ENCODE assay signal across 16 cellular contexts in genomic region chr16:88314991-88315542, GRCh38.
DNase-seq lines count a peak whose midpoint lies in the region; ATAC-seq, FAIRE-seq and TF ChIP-seq lines count a peak whose summit lies in the region.
"Had no signal": no experiment of that assay in that cellular context is flagged by ENCODE, and none has a peak within 500 bp of the region (broad histone marks: within the 10 kb centered on the region; RNA-seq: fewer than 3 reads in every experiment).

No MANE protein-coding gene starts in this region.

- H3K9me3 Mint-ChIP-seq in MCF 10A (ENCODE audit: unreplicated experiment), result peaks cover 12% of the 10 kb centered on the region

- H3K36me3 Mint-ChIP-seq in MCF 10A (ENCODE audit: insufficient read depth, unreplicated experiment), result no peaks in the 10 kb centered on the region
- H3K36me3 Mint-ChIP-seq: CD14-positive monocyte had no signal

- H4K20me1 ChIP-seq in mammary epithelial cell (ENCODE audit: insufficient read depth, low read length) (no peaks in the 10 kb centered on the region), smooth muscle cell (ENCODE audit: low read depth) (no peaks in the 10 kb centered on the region)

- CTCF ChIA-PET in mammary epithelial cell (lab: Charles Lee; ENCODE audit: low non-redundant PET) (no interaction called here), MCF 10A (lab: Yijun Ruan, JAX) (interaction anchor here (1.0 kb wide), 1 partner anchor 10 kb away, joined by 3 read pairs; no protein-coding TSS in a partner anchor)

- no peaks in the 10 kb centered on the region for H3K36me3 ChIP-seq in mammary epithelial cell (ENCODE audit: insufficient read depth, low read length)
- H3K36me3 ChIP-seq in RWPE2 (ENCODE audit: low read depth), result no peaks in the 10 kb centered on the region
- no peaks in the 10 kb centered on the region for H3K36me3 ChIP-seq in kidney (ENCODE audit: control insufficient read depth in 1 of 2, insufficient read depth in 2 of 2, low read length in 2 of 2)
- H3K36me3 ChIP-seq in smooth muscle cell (ENCODE audit: low read depth), result no peaks in the 10 kb centered on the region

- WGBS in mammary epithelial cell (ENCODE audit: low coverage, missing lambda C conversion rate), result 89% methylated on average over 8 of the region's 16 CpGs
- 92% methylated on average over 16 of the region's 16 CpGs for WGBS in smooth muscle cell (ENCODE audit: low lambda C conversion rate)

- H2AFZ ChIP-seq in mammary epithelial cell (ENCODE audit: low read depth, low read length), result peak overlapping the region; percentile 71
- H2AFZ ChIP-seq in smooth muscle cell (ENCODE audit: low read depth), result no peak overlapping the region

- no peak for ATAC-seq in RWPE2 (ENCODE audit: low read depth)
- no peak for ATAC-seq in GM21576 (IDR thresholded peaks at IDR 0.05; ENCODE audit: unreplicated experiment)
- ATAC-seq in GM19463 (IDR thresholded peaks at IDR 0.05; ENCODE audit: unreplicated experiment), result no peak
- no peak for ATAC-seq in GM21529 (IDR thresholded peaks at IDR 0.05; ENCODE audit: unreplicated experiment)

- H3K4me1 ChIP-seq in mammary epithelial cell (ENCODE audit: insufficient read depth, low read length) (peaks cover 12% of the 10 kb centered on the region), RWPE2 (ENCODE audit: insufficient read depth, poor library complexity, severe bottlenecking) (peaks cover 8% of the 10 kb centered on the region), kidney (ENCODE audit: control insufficient read depth in 1 of 2, insufficient read depth in 1 of 2, low read depth in 1 of 2, low read length in 2 of 2) (no peaks in the 10 kb centered on the region), smooth muscle cell (ENCODE audit: low read depth) (no peaks in the 10 kb centered on the region)

- dilution Hi-C loops in mammary epithelial cell (cut with HindIII; ENCODE audit: low sequenced_read_pairs), result no loop called here

- no peak for FAIRE-seq in kidney (lab: Jason Lieb, UNC)

- H3K9ac ChIP-seq in mammary epithelial cell (ENCODE audit: insufficient read depth, low read length) (no peak overlapping the region), kidney (ENCODE audit: low read length in 2 of 2) (no peak overlapping the region), smooth muscle cell (ENCODE audit: low read depth) (no peak overlapping the region)

- no peak overlapping the region for H3K4me3 ChIP-seq in mammary epithelial cell (replicated peaks in 1 of 3; ENCODE audit: insufficient read depth in 1 of 3, low read depth in 2 of 3, low read length in 3 of 3)
- H3K4me3 ChIP-seq in RWPE2 (ENCODE audit: severe bottlenecking), result no peak overlapping the region
- H3K4me3 ChIP-seq in kidney (ENCODE audit: low read length in 2 of 2), result no peak overlapping the region
- H3K4me3 ChIP-seq in smooth muscle cell, result no peak overlapping the region

- H3K9me3 ChIP-seq in mammary epithelial cell (replicated peaks; ENCODE audit: insufficient read depth, low read length), result no peaks in the 10 kb centered on the region
- no peaks in the 10 kb centered on the region for H3K9me3 ChIP-seq in RWPE2 (ENCODE audit: severe bottlenecking)
- no peaks in the 10 kb centered on the region for H3K9me3 ChIP-seq in kidney (ENCODE audit: control insufficient read depth in 1 of 2, low read length in 2 of 2)
- no peaks in the 10 kb centered on the region for H3K9me3 ChIP-seq in smooth muscle cell (replicated peaks; ENCODE audit: low read depth)

- in situ Hi-C loops in mammary epithelial cell (cut with MboI; ENCODE audit: low sequenced_read_pairs in 2 of 2), result no loop called here

- H3K27ac ChIP-seq in mammary epithelial cell (ENCODE audit: insufficient read depth, low read depth, low read length) (no peak overlapping the region), RWPE2 (ENCODE audit: poor library complexity, severe bottlenecking) (peak overlapping the region; percentile 40), kidney (ENCODE audit: low read depth in 2 of 2, low read length in 2 of 2) (no peak overlapping the region), smooth muscle cell (ENCODE audit: low read depth) (no peak overlapping the region)

- H3K4me1 Mint-ChIP-seq in MCF 10A (ENCODE audit: insufficient read depth, unreplicated experiment), result no peaks in the 10 kb centered on the region
- H3K4me1 Mint-ChIP-seq: CD14-positive monocyte had no signal

- intact Hi-C loops in mammary epithelial cell (cut with micrococcal nuclease) (no loop called here), MCF 10A (cut with micrococcal nuclease) (no loop called here), kidney (cut with DNase I) (no loop called here)

- no peak overlapping the region for H3K27ac Mint-ChIP-seq in MCF 10A (ENCODE audit: low read depth, unreplicated experiment)

- H3K79me2 ChIP-seq in mammary epithelial cell (ENCODE audit: insufficient read depth, low read length) (no peaks in the 10 kb centered on the region), smooth muscle cell (ENCODE audit: low read depth) (no peaks in the 10 kb centered on the region)

- no peak for DNase-seq in mammary epithelial cell
- DNase-seq in MCF 10A (ENCODE audit: unreplicated experiment), result no peak
- no peak for DNase-seq in RWPE2 (ENCODE audit: low spot score)
- DNase-seq in kidney, result peak; percentile 45
- DNase-seq in smooth muscle cell (lab: John Stamatoyannopoulos, UW; ENCODE audit: unreplicated experiment), result no peak
- DNase-seq: COR-L47, DMS153, KG1, NCI-H1105, NCI-H187 treated with DMSO at 0.1 percent for 48 hours, NCI-H2171 treated with DMSO at 0.1 percent for 48 hours, NCI-H510A had no signal

- POLR2A ChIA-PET in MCF 10A (lab: Yijun Ruan, JAX), result no interaction called here

- no peak overlapping the region for H3K4me3 Mint-ChIP-seq in MCF 10A (ENCODE audit: unreplicated experiment)
- H3K4me3 Mint-ChIP-seq: CD14-positive monocyte had no signal

- H3K4me2 ChIP-seq in mammary epithelial cell (ENCODE audit: insufficient read depth, low read depth, low read length) (no peak overlapping the region), smooth muscle cell (peak overlapping the region; percentile 5)

- no peaks in the 10 kb centered on the region for H3K27me3 Mint-ChIP-seq in MCF 10A (ENCODE audit: insufficient read depth, unreplicated experiment)

- H3F3A ChIP-seq in smooth muscle cell (ENCODE audit: low read depth), result no peaks in the 10 kb centered on the region

- no peaks in the 10 kb centered on the region for H3K27me3 ChIP-seq in mammary epithelial cell (ENCODE audit: insufficient read depth, low read length)
- no peaks in the 10 kb centered on the region for H3K27me3 ChIP-seq in RWPE2 (ENCODE audit: insufficient read depth, poor library complexity, severe bottlenecking)
- H3K27me3 ChIP-seq in smooth muscle cell (ENCODE audit: low read depth), result no peaks in the 10 kb centered on the region

- TF ChIP-seq CTCF in mammary epithelial cell (conservative IDR thresholded peaks at IDR 0.05 in 1 of 2, IDR thresholded peaks at IDR 0.05 in 1 of 2; ENCODE audit: extremely low read depth in 1 of 2, insufficient read depth in 1 of 2, low read depth in 1 of 2, low read length in 2 of 2) (no peak), MCF 10A (IDR thresholded peaks at IDR 0.05; ENCODE audit: unreplicated experiment) (no peak), RWPE2 (IDR thresholded peaks at IDR 0.05; ENCODE audit: poor library complexity, severe bottlenecking) (no peak), kidney (IDR thresholded peaks at IDR 0.05; ENCODE audit: borderline replicate concordance, extremely low read depth, insufficient read depth) (no peak), smooth muscle cell (IDR thresholded peaks at IDR 0.05; ENCODE audit: borderline replicate concordance, insufficient read depth, poor library complexity, severe bottlenecking) (no peak)

- BruUV-seq in mammary epithelial cell (replicated peaks; lab: Mats Ljungman, UMichigan), result no TSS peak
- BruUV-seq in MCF 10A (replicated peaks; lab: Mats Ljungman, UMichigan), result no TSS peak
